Comparison of ENCODE assay signal across 8 cellular contexts in genomic region chr15:64774556-64775523, GRCh38. TPM values are rescaled to one million over a fixed set of nuclear protein-coding genes. Genes with fewer than 3 reads are reported as not detected.
A peak's percentile ranks its signal among the peaks of the same experiment; 100 is the strongest.
DNase-seq lines count a peak whose midpoint lies in the region; ATAC-seq and TF ChIP-seq lines count a peak whose summit lies in the region.

No MANE protein-coding gene starts in this region.

- peaks cover 52% of the 10 kb centered on the region for H3K27me3 Mint-ChIP-seq in activated naive CD8-positive, alpha-beta T cell treated with anti-CD3 and anti-CD28 coated beads, Interleukin-2, amount 50 U/mL, for 24 hours

- no peak overlapping the region for H2AFZ ChIP-seq in HCT116 (ENCODE audit: low read depth, low read length, poor library complexity, severe bottlenecking)

- POLR2A ChIA-PET in AG04449 (lab: Yijun Ruan, JAX) (no interaction called here), HCT116 (lab: Charles Lee) (interaction anchor here (0.7 kb wide), 1 partner anchor 9 kb away, joined by 3 read pairs; no protein-coding TSS in a partner anchor), RWPE1 (lab: Yijun Ruan, JAX; ENCODE audit: low non-redundant PET) (no interaction called here)

- no TSS peak for BruUV-seq in HCT116 (replicated peaks; lab: Mats Ljungman, UMichigan)

- RAD21 ChIA-PET in HCT116 (lab: Charles Lee; ENCODE audit: low non-redundant PET in 1 of 2, low total read pairs in 2 of 2, uncharacterized antibody in 2 of 2, unreplicated experiment in 2 of 2): no interaction called here

- no peak for TF ChIP-seq RAD21 in HCT116 (IDR thresholded peaks at IDR 0.05; ENCODE audit: low read depth)

- no peaks in the 10 kb centered on the region for H4K20me1 ChIP-seq in HCT116 (ENCODE audit: insufficient read depth)

- H3K9ac ChIP-seq in HCT116 (ENCODE audit: low read length) (peak overlapping the region; percentile 71), stomach smooth muscle (ENCODE audit: low read length in 2 of 2) (peak overlapping the region; percentile 78 to 93)

- H3K27ac ChIP-seq in HCT116 (ENCODE audit: low read depth, low read length) (peak overlapping the region; percentile 54; the same call in 1 of the 2 replicates), stomach smooth muscle (ENCODE audit: low read length) (peak overlapping the region; percentile 97), RWPE1 (no peak overlapping the region)

- H3K4me3 ChIP-seq in AG04449 (ENCODE audit: low read depth, low read length) (peak overlapping the region; percentile 42), HCT116 (replicated peaks in 1 of 2; ENCODE audit: low read depth in 1 of 2, low read length in 2 of 2) (peak overlapping the region; percentile 40 to 66), kidney epithelial cell (ENCODE audit: low read depth, low read length) (peak overlapping the region; percentile 55), stomach smooth muscle (ENCODE audit: low read length in 2 of 2) (peak overlapping the region; percentile 78 to 79)

- peak overlapping the region; percentile 39 for H3K4me3 Mint-ChIP-seq in activated naive CD8-positive, alpha-beta T cell treated with anti-CD3 and anti-CD28 coated beads, Interleukin-2, amount 50 U/mL, for 24 hours

- no peaks in the 10 kb centered on the region for H3K79me2 ChIP-seq in HCT116 (ENCODE audit: insufficient read depth, low read length)

- no peaks in the 10 kb centered on the region for H3K9me3 Mint-ChIP-seq in activated naive CD8-positive, alpha-beta T cell treated with anti-CD3 and anti-CD28 coated beads, Interleukin-2, amount 50 U/mL, for 24 hours

- DNase-seq in AG04449 (ENCODE audit: low read depth, low spot score) (no peak), HCT116 (ENCODE audit: low read depth, low spot score) (no peak), kidney epithelial cell (ENCODE audit: low read depth) (no peak), RWPE1 (ENCODE audit: low spot score) (no peak)
- DNase-seq in activated naive CD8-positive, alpha-beta T cell treated with anti-CD3 and anti-CD28 coated beads, Interleukin-2, amount 50 U/mL, for 24 hours: no peak
- no peak for DNase-seq in effector CD4-positive, alpha-beta T cell

- TF ChIP-seq POLR2A in HCT116 (IDR thresholded peaks at IDR 0.05; ENCODE audit: borderline replicate concordance, extremely low read depth, insufficient read depth, insufficient read length): no peak

- H3K27ac Mint-ChIP-seq in activated naive CD8-positive, alpha-beta T cell treated with anti-CD3 and anti-CD28 coated beads, Interleukin-2, amount 50 U/mL, for 24 hours: no peak overlapping the region

- no peaks in the 10 kb centered on the region for H3K4me1 Mint-ChIP-seq in activated naive CD8-positive, alpha-beta T cell treated with anti-CD3 and anti-CD28 coated beads, Interleukin-2, amount 50 U/mL, for 24 hours

- H3K27me3 ChIP-seq in HCT116 (ENCODE audit: insufficient read depth, low read length) (no peaks in the 10 kb centered on the region), kidney epithelial cell (ENCODE audit: control insufficient read depth, insufficient read depth, low read length) (peaks cover 11% of the 10 kb centered on the region), stomach smooth muscle (ENCODE audit: control insufficient read depth in 1 of 2, insufficient read depth in 2 of 2, low read length in 2 of 2) (no peaks in the 10 kb centered on the region)

- H3K4me1 ChIP-seq in HCT116 (ENCODE audit: control insufficient read depth in 1 of 2, insufficient read depth in 2 of 2, low read length in 2 of 2) (peaks cover 2 to 34% of the 10 kb centered on the region in 2 experiments; a peak in 3 of 4 replicates), stomach smooth muscle (ENCODE audit: control insufficient read depth, insufficient read depth, low read length) (peaks cover 56% of the 10 kb centered on the region)

- no peaks in the 10 kb centered on the region for H3K9me2 ChIP-seq in HCT116 (ENCODE audit: insufficient read depth)

- H3K4me2 ChIP-seq in HCT116 (ENCODE audit: low read length): peak overlapping the region; percentile 88

- peak; percentile 61 for ATAC-seq in HCT116
- no peak for ATAC-seq in activated naive CD8-positive, alpha-beta T cell treated with anti-CD3 and anti-CD28 coated beads, Interleukin-2, amount 50 U/mL, for 24 hours
- ATAC-seq in HG03135 (IDR thresholded peaks at IDR 0.05; ENCODE audit: unreplicated experiment): no peak

- H3K36me3 Mint-ChIP-seq in activated naive CD8-positive, alpha-beta T cell treated with anti-CD3 and anti-CD28 coated beads, Interleukin-2, amount 50 U/mL, for 24 hours (ENCODE audit: low read depth): no peaks in the 10 kb centered on the region

- intact Hi-C loops in HCT116 (cut with micrococcal nuclease): no loop called here

- H3K9me3 ChIP-seq in HCT116 (ENCODE audit: control insufficient read depth in 1 of 2, insufficient read depth in 1 of 2, low read depth in 1 of 2, low read length in 2 of 2) (no peaks in the 10 kb centered on the region), stomach smooth muscle (ENCODE audit: control insufficient read depth in 2 of 2, low read length in 2 of 2) (no peaks in the 10 kb centered on the region)

- no peaks in the 10 kb centered on the region for H3K36me3 ChIP-seq in HCT116 (ENCODE audit: control insufficient read depth in 1 of 2, insufficient read depth in 2 of 2, low read length in 2 of 2)
- H3K36me3 ChIP-seq in kidney epithelial cell (ENCODE audit: control insufficient read depth, insufficient read depth, low read length): no peaks in the 10 kb centered on the region
- no peaks in the 10 kb centered on the region for H3K36me3 ChIP-seq in stomach smooth muscle (ENCODE audit: control insufficient read depth in 2 of 2, insufficient read depth in 2 of 2, low read length in 2 of 2)

- CTCF ChIA-PET in AG04449 (lab: Yijun Ruan, JAX): no interaction called here
- CTCF ChIA-PET in HCT116 (lab: Charles Lee): no interaction called here
- CTCF ChIA-PET in RWPE1 (lab: Yijun Ruan, JAX): interaction anchor here (0.6 kb wide), 1 partner anchor 120 kb away, joined by 3 read pairs; no protein-coding TSS in a partner anchor

- TF ChIP-seq CTCF in AG04449 (IDR thresholded peaks at IDR 0.05; ENCODE audit: insufficient read depth, low read length, missing control alignments): no peak
- no peak for TF ChIP-seq CTCF in HCT116 (IDR thresholded peaks at IDR 0.05 in 2 of 3, conservative IDR thresholded peaks at IDR 0.05 in 1 of 3; ENCODE audit: borderline replicate concordance in 1 of 3, insufficient read depth in 1 of 3, low read depth in 2 of 3, low read length in 2 of 3)
- no peak for TF ChIP-seq CTCF in kidney epithelial cell (IDR thresholded peaks at IDR 0.05; ENCODE audit: insufficient read depth, low read length, poor library complexity, severe bottlenecking)
- no peak for TF ChIP-seq CTCF in RWPE1 (conservative IDR thresholded peaks at IDR 0.05; ENCODE audit: low read depth)

TF ChIP-seq in HCT116, 20 proteins besides CTCF, POLR2A, EP300 and RAD21:
- 0 out of 2 replicates have a peak, but pooled peaks have one; percentile 11 for TF ChIP-seq POLR2AphosphoS5 (IDR thresholded peaks at IDR 0.05; ENCODE audit: low read depth, low read length)
- TF ChIP-seq ELF1 (IDR thresholded peaks at IDR 0.05; ENCODE audit: borderline replicate concordance, low read depth): no peak
- peak; percentile 89 for TF ChIP-seq ZFX (IDR thresholded peaks at IDR 0.05)

RNA-seq across cellular contexts. Expression of gene RBPMS2, which starts 0.5 kb away (rescaled TPM):
- total RNA-seq in HCT116 (2021; ENCODE audit: unreplicated experiment): 11.6 TPM
- polyA plus RNA-seq in HCT116 (2012): 7.8 and 9.5 TPM in 2 replicates
- 1.4 and 1.9 TPM in 2 replicates for total RNA-seq in kidney epithelial cell

RNA-seq across cellular contexts. Expression of gene PIF1, which starts 50.6 kb away (rescaled TPM):
- total RNA-seq in HCT116 (2021; ENCODE audit: unreplicated experiment) (34.9 TPM), kidney epithelial cell (1.9 and 2.3 TPM in 2 replicates)
- 29.2 and 30.6 TPM in 2 replicates for polyA plus RNA-seq in HCT116 (2012)

Comparison
In these comparisons a context has a peak if more than half of its experiments do, and no peak if none do; other contexts are left out.
1. RNA of gene PIF1, which starts 50.6 kb away (total RNA-seq): 34.9 TPM in HCT116 (single experiment); 1.9 to 2.3 TPM in kidney epithelial cell; every median in the first group is over 10 times any median in the second.
2. Peak in every context shown above with its lines, with median percentiles within 50 percentile points of each other: H3K4me3 ChIP-seq.